Comparison of ENCODE assay signal across 1 cellular context in genomic region chr10:71998840-71999194, GRCh38.
TF ChIP-seq lines count a peak whose summit lies in the region.

No MANE protein-coding gene starts in this region.

TF ChIP-seq in liver, 16 proteins besides CTCF, POLR2A, EP300 and RAD21 (continued from another document):
- TF ChIP-seq REST (IDR thresholded peaks at IDR 0.05) (no peak), ATF3 (IDR thresholded peaks at IDR 0.05) (no peak), HNF4A (conservative IDR thresholded peaks at IDR 0.05) (no peak), FOXA2 (IDR thresholded peaks at IDR 0.05) (no peak), RXRA (IDR thresholded peaks at IDR 0.05) (no peak)
